ENCODE assay signal across 9 cellular contexts in the genomic region with DNA sequence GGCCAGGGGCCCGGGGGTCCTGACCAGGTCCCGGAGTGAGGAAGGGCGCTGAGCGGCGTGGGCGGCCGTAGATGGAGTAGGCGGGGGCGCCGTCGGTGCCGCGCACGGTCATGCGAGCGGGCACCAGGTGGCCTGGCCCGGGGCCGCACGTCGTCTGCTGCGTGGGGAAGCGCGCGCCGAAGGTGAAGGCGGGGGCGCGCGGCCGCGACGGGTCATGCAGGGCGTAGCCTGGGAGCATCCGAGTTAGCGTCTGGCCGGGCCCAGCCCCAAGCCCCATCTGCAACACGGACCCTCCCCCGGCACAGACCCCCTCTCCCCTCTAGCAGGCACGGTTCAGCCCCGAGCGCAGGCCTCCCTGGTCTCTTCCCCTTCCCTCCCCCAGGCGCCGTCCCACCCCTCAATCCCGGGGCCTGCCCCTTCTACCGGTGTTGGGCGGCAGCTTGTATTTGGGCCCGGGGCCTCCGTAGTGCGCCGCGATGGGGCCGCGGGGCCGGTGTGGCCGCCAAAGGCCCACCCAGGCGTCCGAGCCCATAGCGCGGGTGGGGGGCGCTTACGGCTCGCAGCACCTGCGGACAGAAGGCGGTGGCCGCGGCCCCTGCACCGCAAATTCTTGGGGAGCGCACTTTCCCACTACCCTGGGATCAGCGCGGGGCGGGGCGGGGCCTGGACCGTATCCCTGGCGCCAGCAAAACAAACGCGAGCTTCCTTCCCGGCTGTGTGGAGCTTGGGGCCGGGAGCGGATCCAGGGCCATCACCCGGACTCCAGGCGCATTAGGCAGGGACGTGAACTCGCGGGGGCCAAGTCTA. TPM values are rescaled to one million over a fixed set of nuclear protein-coding genes. Genes with fewer than 3 reads are reported as not detected.
A peak's percentile ranks its signal among the peaks of the same experiment; 100 is the strongest.
DNase-seq lines count a peak whose midpoint lies in the region; ATAC-seq and TF ChIP-seq lines count a peak whose summit lies in the region.
"Had no signal": no experiment of that assay in that cellular context is flagged by ENCODE, and none has a peak within 500 bp of the region (broad histone marks: within the 10 kb centered on the region; RNA-seq: fewer than 3 reads in every experiment).

No MANE protein-coding gene starts in this region.

- peaks cover 53% of the 10 kb centered on the region for H3K4me1 Mint-ChIP-seq in activated T-cell treated with anti-CD3 and anti-CD28 coated beads, Interleukin-2, amount 50 U/mL, for 72 hours (ENCODE audit: low read depth)
- peaks cover 24 to 38% of the 10 kb centered on the region in 2 donors for H3K4me1 Mint-ChIP-seq in natural killer cell

- DNase-seq in NCI-H510A treated with DMSO at 0.1 percent for 48 hours (lab: John Stamatoyannopoulos, UW) = peak; percentile 15
- no peak for DNase-seq in NCI-H510A (lab: John Stamatoyannopoulos, UW)
- peak; percentile 24 for DNase-seq in NCI-H2227 treated with DMSO at 0.1 percent for 48 hours (lab: John Stamatoyannopoulos, UW)
- peak; percentile 81 to 89 for DNase-seq in activated T-cell treated with anti-CD3 and anti-CD28 coated beads, Interleukin-2, amount 50 U/mL, for 72 hours
- peak; percentile 74 for DNase-seq in fibroblast of gingiva (ENCODE audit: low read depth)
- peak; percentile 58 for DNase-seq in natural killer cell
- DNase-seq: DND-41 had no signal

- intact Hi-C loops in natural killer cell (cut with micrococcal nuclease) = loop anchor here (1.0 to 2.0 kb wide), 2 partner anchors 8 to 13 kb away; a partner anchor contains a TSS

- peak overlapping the region; percentile 95 for H3K27ac Mint-ChIP-seq in activated T-cell treated with anti-CD3 and anti-CD28 coated beads, Interleukin-2, amount 50 U/mL, for 72 hours
- H3K27ac Mint-ChIP-seq in natural killer cell = peak overlapping the region; percentile 94 to 96

- H3K27me3 Mint-ChIP-seq in activated T-cell treated with anti-CD3 and anti-CD28 coated beads, Interleukin-2, amount 50 U/mL, for 72 hours (ENCODE audit: low read depth) = no peaks in the 10 kb centered on the region
- peaks cover 0 to 13% of the 10 kb centered on the region in 2 donors for H3K27me3 Mint-ChIP-seq in natural killer cell (ENCODE audit: low read depth in 2 of 2)

- H3K4me3 Mint-ChIP-seq in activated T-cell treated with anti-CD3 and anti-CD28 coated beads, Interleukin-2, amount 50 U/mL, for 72 hours = peak overlapping the region; percentile 96 to 98
- peak overlapping the region; percentile 94 for H3K4me3 Mint-ChIP-seq in natural killer cell

- H3K36me3 Mint-ChIP-seq in activated T-cell treated with anti-CD3 and anti-CD28 coated beads, Interleukin-2, amount 50 U/mL, for 72 hours (ENCODE audit: insufficient read depth in 2 of 2) = peaks cover 9 to 20% of the 10 kb centered on the region in 2 donors
- no peaks in the 10 kb centered on the region for H3K36me3 Mint-ChIP-seq in natural killer cell

- H3K27ac ChIP-seq in thymus (ENCODE audit: low read depth) = peak overlapping the region; percentile 97

- H3K36me3 ChIP-seq in thymus (ENCODE audit: control insufficient read depth, insufficient read depth) = peaks cover 3% of the 10 kb centered on the region

- H3K27me3 ChIP-seq in thymus (ENCODE audit: control insufficient read depth, insufficient read depth) = peaks cover 58% of the 10 kb centered on the region

- peaks cover 7% of the 10 kb centered on the region for H3K4me1 ChIP-seq in thymus (ENCODE audit: control insufficient read depth, insufficient read depth, low read length)

- WGBS in thymus = 2% methylated on average over 84 of the region's 84 CpGs

- ATAC-seq in activated T-cell treated with anti-CD3 and anti-CD28 coated beads, Interleukin-2, amount 50 U/mL, for 72 hours (replicated peaks in 1 of 2) = peak; percentile 52 to 53
- ATAC-seq in natural killer cell = peak; percentile 43 to 77 (median 48)
- no peak for ATAC-seq in HG03457 (IDR thresholded peaks at IDR 0.05; ENCODE audit: unreplicated experiment)

- H3K9me3 ChIP-seq in thymus (ENCODE audit: control insufficient read depth) = peaks cover 1% of the 10 kb centered on the region

- TF ChIP-seq CTCF in natural killer cell (IDR thresholded peaks at IDR 0.05) = no peak

- no peaks in the 10 kb centered on the region for H3K9me3 Mint-ChIP-seq in activated T-cell treated with anti-CD3 and anti-CD28 coated beads, Interleukin-2, amount 50 U/mL, for 72 hours
- H3K9me3 Mint-ChIP-seq in natural killer cell = no peaks in the 10 kb centered on the region

- H3K4me3 ChIP-seq in thymus (ENCODE audit: low read length) = peak overlapping the region; percentile 50

RNA-seq across cellular contexts. Expression of a gene that starts 1.9 kb away (rescaled TPM):
- 100 to 1,000 TPM in 1 of 2 donors, 10 to 100 TPM in 1; 71.5 to 101 TPM for total RNA-seq in activated T-cell treated with anti-CD3 and anti-CD28 coated beads, Interleukin-2, amount 50 U/mL, for 72 hours
- 10 to 100 TPM; 17.7 to 44.6 (median 32.4) TPM for total RNA-seq in natural killer cell
- polyA plus RNA-seq in thymus = 156 TPM

RNA-seq across cellular contexts. Expression of a gene that starts 6.4 kb away (rescaled TPM):
- 1 to 10 TPM; 8.3 to 8.5 TPM for total RNA-seq in activated T-cell treated with anti-CD3 and anti-CD28 coated beads, Interleukin-2, amount 50 U/mL, for 72 hours
- 10 to 100 TPM in 1 of 3 donors, 1 to 10 TPM in 2; 2.8 to 13.5 (median 8.4) TPM for total RNA-seq in natural killer cell
- polyA plus RNA-seq in thymus = 9.8 TPM

RNA-seq across cellular contexts. Expression of a gene that starts 13.9 kb away (rescaled TPM):
- total RNA-seq in activated T-cell treated with anti-CD3 and anti-CD28 coated beads, Interleukin-2, amount 50 U/mL, for 72 hours = 10 to 100 TPM; 45.5 to 49.1 TPM
- total RNA-seq in natural killer cell = 1 to 10 TPM; 2.4 to 6.9 (median 5.3) TPM
- 23.4 TPM for polyA plus RNA-seq in thymus

RNA-seq across cellular contexts. Expression of a gene that starts 23.7 kb away (rescaled TPM):
- total RNA-seq in activated T-cell treated with anti-CD3 and anti-CD28 coated beads, Interleukin-2, amount 50 U/mL, for 72 hours = 100 to 1,000 TPM; 120 to 141 TPM
- total RNA-seq in natural killer cell = 100 to 1,000 TPM in 2 of 3 donors, 10 to 100 TPM in 1; 94.5 to 106 (median 104) TPM
- 40.8 TPM for polyA plus RNA-seq in thymus

RNA-seq across cellular contexts. Expression of a gene that starts 24.2 kb away (rescaled TPM):
- total RNA-seq in activated T-cell treated with anti-CD3 and anti-CD28 coated beads, Interleukin-2, amount 50 U/mL, for 72 hours = 10 to 100 TPM; 64.8 to 64.9 TPM
- total RNA-seq in natural killer cell = 100 to 1,000 TPM; 114 to 129 (median 122) TPM
- 90.2 TPM for polyA plus RNA-seq in thymus

Comparison
In these comparisons a context has a peak if more than half of its experiments do, and no peak if none do; other contexts are left out.
1. RNA of a gene that starts 13.9 kb away (total RNA-seq): 45.5 to 49.1 TPM in activated T-cell treated with anti-CD3 and anti-CD28 coated beads, Interleukin-2, amount 50 U/mL, for 72 hours; 2.4 to 6.9 TPM in natural killer cell; every median in the first group is over 4 times any median in the second.